8 cellular contexts compared by ENCODE assay signal in the genomic region with DNA sequence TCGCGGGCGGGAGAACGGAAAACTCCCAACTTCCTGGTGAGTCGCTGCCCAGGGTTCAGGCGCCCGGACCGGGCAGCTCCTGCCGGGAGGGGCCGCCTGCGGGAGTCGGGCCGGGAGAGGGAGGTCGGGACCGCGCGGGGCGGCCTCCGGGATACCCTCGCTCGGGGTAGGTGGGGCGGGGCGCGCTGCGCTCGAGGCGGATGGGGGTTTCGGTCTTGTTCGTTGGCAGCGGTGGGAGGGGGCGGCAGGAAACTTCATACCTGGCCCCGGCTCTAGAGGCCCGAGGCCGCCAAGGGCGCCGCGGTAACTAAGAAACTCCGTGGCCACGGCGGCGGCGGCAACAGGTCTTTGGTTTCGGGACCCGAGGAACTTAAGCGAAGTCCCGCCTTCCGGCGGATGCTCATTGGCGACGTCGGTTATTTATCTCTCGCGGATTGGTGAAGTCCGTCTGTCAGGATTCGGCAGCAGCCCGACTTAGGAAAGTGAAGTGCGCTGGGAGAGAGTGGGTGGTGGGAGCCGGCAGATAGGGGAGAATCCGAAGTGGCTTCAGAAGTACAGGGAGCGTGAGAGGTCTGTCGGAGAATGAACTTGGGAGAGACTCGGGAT. TPM values are rescaled to one million over a fixed set of nuclear protein-coding genes. Genes with fewer than 3 reads are reported as not detected.
A peak's percentile ranks its signal among the peaks of the same experiment; 100 is the strongest.
DNase-seq lines count a peak whose midpoint lies in the region; TF ChIP-seq lines count a peak whose summit lies in the region.

No MANE protein-coding gene starts in this region.

- H3K36me3 ChIP-seq in MG63 (peaks cover 11% of the 10 kb centered on the region), stomach (no peaks in the 10 kb centered on the region)

- H3K4me3 ChIP-seq in MG63 (peak overlapping the region; percentile 87), foreskin fibroblast (ENCODE audit: low read depth in 1 of 2, low read length in 2 of 2) (peak overlapping the region; percentile 91 to 94), stomach (peak overlapping the region; percentile 85 to 99 (median 97))

- no peaks in the 10 kb centered on the region for H3K9me3 Mint-ChIP-seq in neural crest cell

- H3K27ac Mint-ChIP-seq in neural crest cell (ENCODE audit: unreplicated experiment): peak overlapping the region; percentile 78

- H3K4me1 ChIP-seq in stomach: peaks cover 25 to 48% (median 34%) of the 10 kb centered on the region in 4 donors

- H3K9me3 ChIP-seq in MG63 (no peaks in the 10 kb centered on the region), stomach (no peaks in the 10 kb centered on the region)

- TF ChIP-seq EP300 in stomach (IDR thresholded peaks at IDR 0.05): no peak

- no peaks in the 10 kb centered on the region for H3K36me3 Mint-ChIP-seq in neural crest cell (ENCODE audit: low read depth)

- in situ Hi-C loops in G401 (cut with HindIII; ENCODE audit: low sequenced_read_pairs): no loop called here

- H3K4me1 Mint-ChIP-seq in neural crest cell: peaks cover 41% of the 10 kb centered on the region

- TF ChIP-seq CTCF in foreskin fibroblast (IDR thresholded peaks at IDR 0.05; ENCODE audit: low read depth, low read length) (no peak), neural crest cell (conservative IDR thresholded peaks at IDR 0.05) (no peak), stomach (IDR thresholded peaks at IDR 0.05) (no peak)

- H3K27me3 ChIP-seq in MG63 (no peaks in the 10 kb centered on the region), stomach (no peaks in the 10 kb centered on the region)

- TF ChIP-seq POLR2A in stomach (IDR thresholded peaks at IDR 0.05): peak in 1 of 4 donors; percentile 30

- WGBS in stomach, 5 donors: 0 to 1% (median 0%) methylated on average over 32 to 62 of the region's 62 CpGs

- DNase-seq in G401 (ENCODE audit: low spot score) (peak; percentile 82), HCEC 1CT (peak; percentile 91), MG63 (peak; percentile 93), SIG-M5 treated with dmso at 0.1 percent for 504 hours (lab: John Stamatoyannopoulos, UW; ENCODE audit: unreplicated experiment) (peak; percentile 94), foreskin fibroblast (peak; percentile 92 to 97), neural crest cell (ENCODE audit: low read depth, low spot score) (peak; percentile 71), stomach (peak; percentile 90)
- peak; percentile 63 for DNase-seq in activated gamma-delta T cell treated with anti-CD3 and anti-CD28 coated beads, Interleukin-2, amount 50 U/mL, for 16 hours (ENCODE audit: low read depth)

- intact Hi-C loops in stomach (cut with DNase I; ENCODE audit: low total_unique reads): no loop called here

- H3K4me3 Mint-ChIP-seq in neural crest cell: peak overlapping the region; percentile 93

- H3K27ac ChIP-seq in stomach: peak overlapping the region; percentile 99 to 100 (median 99)

- no peaks in the 10 kb centered on the region for H3K27me3 Mint-ChIP-seq in neural crest cell (ENCODE audit: low read depth)

RNA-seq across cellular contexts. Expression of a gene that starts 0.5 kb away (rescaled TPM):
- total RNA-seq in G401 (2014; rRNA removed; shearing (Covaris generic)): 13.6 and 15.6 TPM in 2 replicates
- total RNA-seq in MG63 (2014; rRNA removed; shearing (Covaris generic); ENCODE audit: low replicate concordance): 242 and 562 TPM in 2 replicates
- total RNA-seq in neural crest cell: 10.9 and 12.5 TPM in 2 replicates
- total RNA-seq in stomach: 100 to 1,000 TPM in 1 of 5 donors, 10 to 100 TPM in 4; 33.3 to 116 (median 42.0) TPM
- 10 to 100 TPM; 13.2 to 29.8 (median 24.8) TPM for polyA plus RNA-seq in stomach

Comparison
In these comparisons a context has a peak if more than half of its experiments do, and no peak if none do; other contexts are left out.
1. Peak in every context shown above with its lines: DNase-seq, H3K4me3 ChIP-seq and H3K27ac ChIP-seq.